In the genomic region with DNA sequence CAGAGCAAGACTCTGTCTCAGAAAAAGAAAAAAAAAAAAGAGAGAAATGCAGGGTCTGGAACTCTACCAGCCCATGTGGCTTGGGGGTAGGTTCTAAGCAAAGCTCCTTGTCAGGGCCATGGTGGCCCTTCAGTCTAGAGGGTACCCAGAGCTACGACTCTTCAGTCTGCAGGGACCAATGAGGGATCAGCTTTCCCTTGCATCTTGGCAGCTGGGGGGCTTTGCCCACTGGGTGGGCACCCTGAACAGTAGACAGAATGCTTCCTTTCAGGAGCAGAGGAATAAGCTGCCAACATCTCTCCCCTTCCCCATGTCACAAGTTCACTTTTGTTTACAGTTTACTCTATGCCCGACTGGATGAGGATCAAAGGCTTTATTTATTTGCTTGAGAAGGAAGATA, we compare ENCODE assay signal across 17 cellular contexts. TPM values are rescaled to one million over a fixed set of nuclear protein-coding genes. Genes with fewer than 3 reads are reported as not detected.
DNase-seq lines count a peak whose midpoint lies in the region; ATAC-seq, FAIRE-seq and TF ChIP-seq lines count a peak whose summit lies in the region.
"Had no signal": no experiment of that assay in that cellular context is flagged by ENCODE, and none has a peak within 500 bp of the region (broad histone marks: within the 10 kb centered on the region; RNA-seq: fewer than 3 reads in every experiment).

No MANE protein-coding gene starts in this region.

- H3K27me3 ChIP-seq in heart left ventricle, result no peaks in the 10 kb centered on the region
- no peaks in the 10 kb centered on the region for H3K27me3 ChIP-seq in astrocyte (ENCODE audit: insufficient read depth, low read length)
- H3K27me3 ChIP-seq: gastroesophageal sphincter, right lobe of liver had no signal

- peaks cover 15% of the 10 kb centered on the region for H3K36me3 Mint-ChIP-seq in astrocyte (ENCODE audit: low read depth, unreplicated experiment)
- peaks cover 29 to 46% of the 10 kb centered on the region in 2 donors for H3K36me3 Mint-ChIP-seq in stimulated activated naive B cell treated with anti-CD40 and anti-IgM and Interleukin-4, amounts not matched to agents 10 μg/mL and 1 μg/mL and 100 μg/mL, for 72 hours

- H3K79me2 ChIP-seq in astrocyte (ENCODE audit: insufficient read depth, low read length), result peaks cover 6% of the 10 kb centered on the region

- peaks cover 0 to 32% (median 13%) of the 10 kb centered on the region in 12 donors for H3K4me1 ChIP-seq in heart left ventricle
- H3K4me1 ChIP-seq in astrocyte (ENCODE audit: insufficient read depth, low read length), result no peaks in the 10 kb centered on the region
- peaks cover 0 to 5% of the 10 kb centered on the region in 2 donors for H3K4me1 ChIP-seq in kidney (ENCODE audit: control insufficient read depth in 1 of 2, insufficient read depth in 1 of 2, low read depth in 1 of 2, low read length in 2 of 2)

- no peak overlapping the region for H2AFZ ChIP-seq in astrocyte (ENCODE audit: low read depth, low read length)

- no peak for FAIRE-seq in astrocyte (lab: Jason Lieb, UNC)
- FAIRE-seq in kidney (lab: Jason Lieb, UNC), result no peak

- no peaks in the 10 kb centered on the region for H3K9me3 Mint-ChIP-seq in astrocyte (ENCODE audit: unreplicated experiment)
- H3K9me3 Mint-ChIP-seq in stimulated activated naive B cell treated with anti-CD40 and anti-IgM and Interleukin-4, amounts not matched to agents 10 μg/mL and 1 μg/mL and 100 μg/mL, for 72 hours, result no peaks in the 10 kb centered on the region
- H3K9me3 Mint-ChIP-seq: CD8-positive, alpha-beta T cell had no signal

- H3K9me3 ChIP-seq in heart left ventricle (no peaks in the 10 kb centered on the region), astrocyte (ENCODE audit: insufficient read depth, low read depth, low read length) (no peaks in the 10 kb centered on the region), kidney (ENCODE audit: control insufficient read depth in 1 of 2, low read length in 2 of 2) (no peaks in the 10 kb centered on the region)
- H3K9me3 ChIP-seq: gastroesophageal sphincter, right lobe of liver had no signal

- H3K36me3 ChIP-seq in heart left ventricle (peaks cover 0 to 48% (median 38%) of the 10 kb centered on the region in 9 donors), astrocyte (ENCODE audit: insufficient read depth, low read length) (peaks cover 2% of the 10 kb centered on the region), kidney (ENCODE audit: control insufficient read depth in 1 of 2, insufficient read depth in 2 of 2, low read length in 2 of 2) (peaks cover 19 to 21% of the 10 kb centered on the region in 2 donors)

- H3K4me3 ChIP-seq in heart left ventricle (no peak overlapping the region), astrocyte (ENCODE audit: insufficient read depth, low read depth, low read length) (no peak overlapping the region), kidney (ENCODE audit: low read length in 2 of 2) (no peak overlapping the region)
- H3K4me3 ChIP-seq: coronary artery, gastroesophageal sphincter, right lobe of liver had no signal

- WGBS in heart left ventricle, 4 donors, result 46 to 59% (median 53%) methylated on average over 2 of the region's 2 CpGs

- no peak overlapping the region for H3K4me3 Mint-ChIP-seq in astrocyte (ENCODE audit: unreplicated experiment)
- no peak overlapping the region for H3K4me3 Mint-ChIP-seq in stimulated activated naive B cell treated with anti-CD40 and anti-IgM and Interleukin-4, amounts not matched to agents 10 μg/mL and 1 μg/mL and 100 μg/mL, for 72 hours
- H3K4me3 Mint-ChIP-seq: CD8-positive, alpha-beta T cell had no signal

- H3K27ac Mint-ChIP-seq in astrocyte (ENCODE audit: unreplicated experiment), result no peak overlapping the region
- H3K27ac Mint-ChIP-seq in stimulated activated naive B cell treated with anti-CD40 and anti-IgM and Interleukin-4, amounts not matched to agents 10 μg/mL and 1 μg/mL and 100 μg/mL, for 72 hours, result peak overlapping the region; percentile 31
- H3K27ac Mint-ChIP-seq: CD8-positive, alpha-beta T cell had no signal

- DNase-seq in heart left ventricle (no peak), left ventricle myocardium superior (no peak), astrocyte (ENCODE audit: low read depth) (no peak), kidney (peak; percentile 7), T-helper 2 cell (no peak)
- DNase-seq in stimulated activated naive B cell treated with anti-CD40 and anti-IgM and Interleukin-4, amounts not matched to agents 10 μg/mL and 1 μg/mL and 100 μg/mL, for 72 hours, result no peak
- DNase-seq: activated gamma-delta T cell treated with Interleukin-2 at 50 U/mL for 16 hours; CD8-positive, alpha-beta T cell; NCI-H1694; NCI-H446; SHP77 treated with DMSO at 0.1 percent for 48 hours had no signal

- H3K4me2 ChIP-seq in astrocyte (ENCODE audit: low read length), result peak overlapping the region; percentile 4

- no peak for TF ChIP-seq CTCF in heart left ventricle (IDR thresholded peaks at IDR 0.05)
- TF ChIP-seq CTCF in astrocyte (IDR thresholded peaks at IDR 0.05; ENCODE audit: insufficient read depth, low read depth, low read length), result no peak
- no peak for TF ChIP-seq CTCF in kidney (IDR thresholded peaks at IDR 0.05; ENCODE audit: borderline replicate concordance, extremely low read depth, insufficient read depth)

- H3K9ac ChIP-seq in astrocyte (ENCODE audit: low read length) (peak overlapping the region; percentile 3), kidney (ENCODE audit: low read length in 2 of 2) (no peak overlapping the region)

- ATAC-seq in heart left ventricle (no peak), left ventricle myocardium superior (no peak), GM21526 (IDR thresholded peaks at IDR 0.05; ENCODE audit: low FRiP score, unreplicated experiment) (no peak), HG03135 (IDR thresholded peaks at IDR 0.05; ENCODE audit: unreplicated experiment) (no peak)
- ATAC-seq in stimulated activated naive B cell treated with anti-CD40 and anti-IgM and Interleukin-4, amounts not matched to agents 10 μg/mL and 1 μg/mL and 100 μg/mL, for 72 hours (replicated peaks), result no peak
- ATAC-seq: CD8-positive, alpha-beta T cell; gastroesophageal sphincter had no signal

- intact Hi-C loops in heart left ventricle (cut with DNase I) (loop anchor here in 9 of 10 donors (5.0 to 10.0 kb wide), 14 partner anchors 38 to 187 kb away; partner anchors contain the start of genes FLOT2 (in 3 of the 9), FAM222B (in 2 of the 9), DHRS13 (in 1 of the 9) and ERAL1 (in 1 of the 9)), left ventricle myocardium superior (cut with micrococcal nuclease) (no loop called here), kidney (cut with DNase I) (loop anchor here (5.0 kb wide), 1 partner anchor 157 kb away; no protein-coding TSS in a partner anchor)

- peaks cover 75% of the 10 kb centered on the region for H4K20me1 ChIP-seq in astrocyte (ENCODE audit: insufficient read depth, low read length)

- H3K27ac ChIP-seq in heart left ventricle (peak overlapping the region in 7 of 12 donors; percentile 5 to 46 (median 36)), astrocyte (ENCODE audit: low read depth, low read length) (no peak overlapping the region), kidney (ENCODE audit: low read depth in 2 of 2, low read length in 2 of 2) (no peak overlapping the region)
- H3K27ac ChIP-seq: coronary artery, right lobe of liver had no signal

- peaks cover 15% of the 10 kb centered on the region for H3K4me1 Mint-ChIP-seq in astrocyte (ENCODE audit: low read depth, unreplicated experiment)
- H3K4me1 Mint-ChIP-seq in stimulated activated naive B cell treated with anti-CD40 and anti-IgM and Interleukin-4, amounts not matched to agents 10 μg/mL and 1 μg/mL and 100 μg/mL, for 72 hours, result peaks cover 7 to 28% of the 10 kb centered on the region in 2 donors

- H3K27me3 Mint-ChIP-seq in astrocyte (ENCODE audit: low read depth, unreplicated experiment), result no peaks in the 10 kb centered on the region
- H3K27me3 Mint-ChIP-seq in stimulated activated naive B cell treated with anti-CD40 and anti-IgM and Interleukin-4, amounts not matched to agents 10 μg/mL and 1 μg/mL and 100 μg/mL, for 72 hours, result no peaks in the 10 kb centered on the region

- no peak for TF ChIP-seq POLR2A in heart left ventricle (IDR thresholded peaks at IDR 0.05)

RNA-seq across cellular contexts. Expression of gene TRAF4, which starts 16.8 kb away (rescaled TPM):
- total RNA-seq in heart left ventricle (10 to 100 TPM in 1 of 9 donors, 1 to 10 TPM in 8; 1.5 to 11.5 (median 2.7) TPM), left ventricle myocardium superior (4.2 TPM), astrocyte (132 and 143 TPM in 2 replicates), kidney (118 TPM)
- polyA plus RNA-seq in heart left ventricle (1 to 10 TPM; 1.9 to 4.5 TPM), kidney (ENCODE audit: insufficient read depth, low read depth, low replicate concordance) (53.4 TPM)

RNA-seq across cellular contexts. Expression of gene NEK8, which starts 32.0 kb away (rescaled TPM):
- 1 to 10 TPM in 5 of 9 donors, under 1 TPM in 4; 0.28 to 2.8 (median 1.2) TPM for total RNA-seq in heart left ventricle
- 1 to 10 TPM; 1.0 to 1.1 TPM for polyA plus RNA-seq in heart left ventricle
- 0.94 TPM for total RNA-seq in left ventricle myocardium superior
- 4.3 TPM in 2 replicates for total RNA-seq in astrocyte
- 20.6 TPM for total RNA-seq in kidney
- polyA plus RNA-seq in kidney (ENCODE audit: insufficient read depth, low read depth, low replicate concordance), result 4.7 TPM

RNA-seq across cellular contexts. Expression of gene TLCD1, which starts 34.5 kb away (rescaled TPM):
- total RNA-seq in heart left ventricle, result 1 to 10 TPM in 7 of 9 donors, under 1 TPM in 2; 0.52 to 4.8 (median 1.7) TPM
- 10 to 100 TPM in 1 of 2 donors, 1 to 10 TPM in 1; 2.5 to 11.7 TPM for polyA plus RNA-seq in heart left ventricle
- 2.6 TPM for total RNA-seq in left ventricle myocardium superior
- 24.6 and 25.1 TPM in 2 replicates for total RNA-seq in astrocyte
- 25.3 TPM for total RNA-seq in kidney
- polyA plus RNA-seq in kidney (ENCODE audit: insufficient read depth, low read depth, low replicate concordance), result 30.0 TPM
- total RNA-seq: occipital lobe had no signal

RNA-seq across cellular contexts. Expression of gene RPL23A, which starts 40.8 kb away (rescaled TPM):
- total RNA-seq in heart left ventricle (1,000 to 10,000 TPM in 1 of 9 donors, 100 to 1,000 TPM in 8; 255 to 1,006 (median 869) TPM), left ventricle myocardium superior (918 TPM), astrocyte (901 and 1,068 TPM in 2 replicates), kidney (1,188 TPM)
- polyA plus RNA-seq in heart left ventricle (1,000 to 10,000 TPM in 1 of 2 donors, 100 to 1,000 TPM in 1; 458 to 1,439 TPM), kidney (ENCODE audit: insufficient read depth, low read depth, low replicate concordance) (1,159 TPM)

RNA-seq across cellular contexts. Expression of gene RAB34, which starts 42.9 kb away (rescaled TPM):
- total RNA-seq in heart left ventricle (10 to 100 TPM; 11.5 to 31.7 (median 14.9) TPM), left ventricle myocardium superior (14.8 TPM), astrocyte (145 and 150 TPM in 2 replicates), kidney (119 TPM)
- polyA plus RNA-seq in heart left ventricle (10 to 100 TPM; 17.7 to 25.1 TPM), kidney (ENCODE audit: insufficient read depth, low read depth, low replicate concordance) (128 TPM)

Comparison
In these comparisons a context has a peak if more than half of its experiments do, and no peak if none do; other contexts are left out.
1. H3K27ac ChIP-seq: peak in heart left ventricle (7 of 12); none in astrocyte (single experiment) and kidney (0 of 2).